In genomic region chr1:165898837-165899236, GRCh38 we compare ENCODE assay signal across 9 cellular contexts.
DNase-seq lines count a peak whose midpoint lies in the region; ATAC-seq and TF ChIP-seq lines count a peak whose summit lies in the region.
"Had no signal": no experiment of that assay in that cellular context is flagged by ENCODE, and none has a peak within 500 bp of the region (broad histone marks: within the 10 kb centered on the region; RNA-seq: fewer than 3 reads in every experiment).

No MANE protein-coding gene starts in this region.

- peak overlapping the region; percentile 19 for H3K27ac Mint-ChIP-seq in stimulated activated effector memory CD8-positive, alpha-beta T cell treated with anti-CD3 and anti-CD28 coated beads, Interleukin-12 subunit alpha, Interleukin-12 subunit beta, amount 100 ng/mL, for 72 hours
- H3K27ac Mint-ChIP-seq in progenitor cell of endocrine pancreas, result no peak overlapping the region

- TF ChIP-seq CTCF in astrocyte of the cerebellum (IDR thresholded peaks at IDR 0.05; ENCODE audit: low read depth, low read length, missing control alignments), result no peak
- TF ChIP-seq CTCF in progenitor cell of endocrine pancreas (IDR thresholded peaks at IDR 0.05; ENCODE audit: unreplicated experiment), result no peak

- H3K9me3 Mint-ChIP-seq in stimulated activated effector memory CD8-positive, alpha-beta T cell treated with anti-CD3 and anti-CD28 coated beads, Interleukin-12 subunit alpha, Interleukin-12 subunit beta, amount 100 ng/mL, for 72 hours, result no peaks in the 10 kb centered on the region
- no peaks in the 10 kb centered on the region for H3K9me3 Mint-ChIP-seq in progenitor cell of endocrine pancreas (ENCODE audit: low read depth)

- H3K27me3 Mint-ChIP-seq in progenitor cell of endocrine pancreas, result peaks cover 46% of the 10 kb centered on the region

- intact Hi-C loops in left cardiac atrium (cut with DNase I), result loop anchor here in 1 of 2 donors (10.0 kb wide), 1 partner anchor 64 kb away; no protein-coding TSS in a partner anchor

- peak; percentile 64 to 84 for ATAC-seq in left cardiac atrium
- no peak for ATAC-seq in stimulated activated effector memory CD8-positive, alpha-beta T cell treated with anti-CD3 and anti-CD28 coated beads, Interleukin-12 subunit alpha, Interleukin-12 subunit beta, amount 100 ng/mL, for 72 hours

- no peak overlapping the region for H3K4me3 ChIP-seq in astrocyte of the cerebellum (ENCODE audit: low read depth, low read length)
- H3K4me3 ChIP-seq: spleen had no signal

- in situ Hi-C loops in astrocyte of the cerebellum (cut with HindIII; ENCODE audit: low sequenced_read_pairs), result no loop called here

- H3K36me3 Mint-ChIP-seq in stimulated activated effector memory CD8-positive, alpha-beta T cell treated with anti-CD3 and anti-CD28 coated beads, Interleukin-12 subunit alpha, Interleukin-12 subunit beta, amount 100 ng/mL, for 72 hours, result peaks cover 81% of the 10 kb centered on the region
- H3K36me3 Mint-ChIP-seq in progenitor cell of endocrine pancreas (ENCODE audit: insufficient read depth), result peaks cover 34% of the 10 kb centered on the region

- DNase-seq in GOT3 (lab: John Stamatoyannopoulos, UW), result peak; percentile 49
- DNase-seq in astrocyte of the cerebellum (ENCODE audit: low read depth), result peak; percentile 81
- no peak for DNase-seq in left cardiac atrium
- DNase-seq in stimulated activated effector memory CD8-positive, alpha-beta T cell treated with anti-CD3 and anti-CD28 coated beads, Interleukin-12 subunit alpha, Interleukin-12 subunit beta, amount 100 ng/mL, for 72 hours (ENCODE audit: low spot score in 2 of 2), result no peak
- DNase-seq in progenitor cell of endocrine pancreas (ENCODE audit: low spot score, unreplicated experiment), result no peak
- no peak for DNase-seq in NCI-H2171 treated with DMSO at 0.1 percent for 48 hours (lab: John Stamatoyannopoulos, UW)
- DNase-seq in UCSD-AML1 (lab: John Stamatoyannopoulos, UW; ENCODE audit: unreplicated experiment), result no peak
- DNase-seq in activated gamma-delta T cell treated with Interleukin-2 at 50 U/mL for 16 hours, result no peak
- DNase-seq: spleen had no signal

- peaks cover 12% of the 10 kb centered on the region for H3K4me1 Mint-ChIP-seq in stimulated activated effector memory CD8-positive, alpha-beta T cell treated with anti-CD3 and anti-CD28 coated beads, Interleukin-12 subunit alpha, Interleukin-12 subunit beta, amount 100 ng/mL, for 72 hours
- H3K4me1 Mint-ChIP-seq in progenitor cell of endocrine pancreas (ENCODE audit: low read depth), result peaks cover 16% of the 10 kb centered on the region

- H3K4me3 Mint-ChIP-seq in stimulated activated effector memory CD8-positive, alpha-beta T cell treated with anti-CD3 and anti-CD28 coated beads, Interleukin-12 subunit alpha, Interleukin-12 subunit beta, amount 100 ng/mL, for 72 hours, result no peak overlapping the region
- H3K4me3 Mint-ChIP-seq in progenitor cell of endocrine pancreas (ENCODE audit: low read depth), result no peak overlapping the region

Comparison
In these comparisons a context has a peak if more than half of its experiments do, and no peak if none do; other contexts are left out.
1. DNase-seq: peak in GOT3 (single experiment) and astrocyte of the cerebellum (single experiment); none in left cardiac atrium (single experiment), stimulated activated effector memory CD8-positive, alpha-beta T cell treated with anti-CD3 and anti-CD28 coated beads, Interleukin-12 subunit alpha, Interleukin-12 subunit beta, amount 100 ng/mL, for 72 hours (0 of 2), progenitor cell of endocrine pancreas (single experiment), NCI-H2171 treated with DMSO at 0.1 percent for 48 hours (single experiment), UCSD-AML1 (single experiment) and activated gamma-delta T cell treated with Interleukin-2 at 50 U/mL for 16 hours (single experiment).